In the genomic region with DNA sequence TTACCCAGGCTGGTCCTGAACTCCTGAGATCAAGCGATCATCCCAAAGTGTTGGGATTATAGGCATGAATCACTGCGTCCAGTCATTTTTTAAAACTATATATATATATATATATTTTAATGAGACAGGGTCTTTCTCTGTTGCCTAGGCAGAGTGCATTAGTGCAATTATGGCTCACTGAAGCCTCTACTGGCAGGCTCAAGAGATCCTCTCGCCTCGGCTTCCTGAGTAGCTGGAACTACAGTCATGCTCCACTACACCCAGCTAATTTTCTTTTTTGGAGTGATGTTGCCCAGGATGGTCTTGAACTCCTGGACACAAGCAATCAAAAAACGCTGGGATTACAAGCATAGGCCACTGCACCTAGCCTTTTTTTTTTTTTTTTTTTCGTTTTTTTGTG, we compare ENCODE assay signal across 1 cellular context.
TF ChIP-seq lines count a peak whose summit lies in the region.

No MANE protein-coding gene starts in this region.

TF ChIP-seq in HepG2, 621 proteins besides CTCF, POLR2A, EP300 and RAD21:
- TF ChIP-seq, protein P1, sequence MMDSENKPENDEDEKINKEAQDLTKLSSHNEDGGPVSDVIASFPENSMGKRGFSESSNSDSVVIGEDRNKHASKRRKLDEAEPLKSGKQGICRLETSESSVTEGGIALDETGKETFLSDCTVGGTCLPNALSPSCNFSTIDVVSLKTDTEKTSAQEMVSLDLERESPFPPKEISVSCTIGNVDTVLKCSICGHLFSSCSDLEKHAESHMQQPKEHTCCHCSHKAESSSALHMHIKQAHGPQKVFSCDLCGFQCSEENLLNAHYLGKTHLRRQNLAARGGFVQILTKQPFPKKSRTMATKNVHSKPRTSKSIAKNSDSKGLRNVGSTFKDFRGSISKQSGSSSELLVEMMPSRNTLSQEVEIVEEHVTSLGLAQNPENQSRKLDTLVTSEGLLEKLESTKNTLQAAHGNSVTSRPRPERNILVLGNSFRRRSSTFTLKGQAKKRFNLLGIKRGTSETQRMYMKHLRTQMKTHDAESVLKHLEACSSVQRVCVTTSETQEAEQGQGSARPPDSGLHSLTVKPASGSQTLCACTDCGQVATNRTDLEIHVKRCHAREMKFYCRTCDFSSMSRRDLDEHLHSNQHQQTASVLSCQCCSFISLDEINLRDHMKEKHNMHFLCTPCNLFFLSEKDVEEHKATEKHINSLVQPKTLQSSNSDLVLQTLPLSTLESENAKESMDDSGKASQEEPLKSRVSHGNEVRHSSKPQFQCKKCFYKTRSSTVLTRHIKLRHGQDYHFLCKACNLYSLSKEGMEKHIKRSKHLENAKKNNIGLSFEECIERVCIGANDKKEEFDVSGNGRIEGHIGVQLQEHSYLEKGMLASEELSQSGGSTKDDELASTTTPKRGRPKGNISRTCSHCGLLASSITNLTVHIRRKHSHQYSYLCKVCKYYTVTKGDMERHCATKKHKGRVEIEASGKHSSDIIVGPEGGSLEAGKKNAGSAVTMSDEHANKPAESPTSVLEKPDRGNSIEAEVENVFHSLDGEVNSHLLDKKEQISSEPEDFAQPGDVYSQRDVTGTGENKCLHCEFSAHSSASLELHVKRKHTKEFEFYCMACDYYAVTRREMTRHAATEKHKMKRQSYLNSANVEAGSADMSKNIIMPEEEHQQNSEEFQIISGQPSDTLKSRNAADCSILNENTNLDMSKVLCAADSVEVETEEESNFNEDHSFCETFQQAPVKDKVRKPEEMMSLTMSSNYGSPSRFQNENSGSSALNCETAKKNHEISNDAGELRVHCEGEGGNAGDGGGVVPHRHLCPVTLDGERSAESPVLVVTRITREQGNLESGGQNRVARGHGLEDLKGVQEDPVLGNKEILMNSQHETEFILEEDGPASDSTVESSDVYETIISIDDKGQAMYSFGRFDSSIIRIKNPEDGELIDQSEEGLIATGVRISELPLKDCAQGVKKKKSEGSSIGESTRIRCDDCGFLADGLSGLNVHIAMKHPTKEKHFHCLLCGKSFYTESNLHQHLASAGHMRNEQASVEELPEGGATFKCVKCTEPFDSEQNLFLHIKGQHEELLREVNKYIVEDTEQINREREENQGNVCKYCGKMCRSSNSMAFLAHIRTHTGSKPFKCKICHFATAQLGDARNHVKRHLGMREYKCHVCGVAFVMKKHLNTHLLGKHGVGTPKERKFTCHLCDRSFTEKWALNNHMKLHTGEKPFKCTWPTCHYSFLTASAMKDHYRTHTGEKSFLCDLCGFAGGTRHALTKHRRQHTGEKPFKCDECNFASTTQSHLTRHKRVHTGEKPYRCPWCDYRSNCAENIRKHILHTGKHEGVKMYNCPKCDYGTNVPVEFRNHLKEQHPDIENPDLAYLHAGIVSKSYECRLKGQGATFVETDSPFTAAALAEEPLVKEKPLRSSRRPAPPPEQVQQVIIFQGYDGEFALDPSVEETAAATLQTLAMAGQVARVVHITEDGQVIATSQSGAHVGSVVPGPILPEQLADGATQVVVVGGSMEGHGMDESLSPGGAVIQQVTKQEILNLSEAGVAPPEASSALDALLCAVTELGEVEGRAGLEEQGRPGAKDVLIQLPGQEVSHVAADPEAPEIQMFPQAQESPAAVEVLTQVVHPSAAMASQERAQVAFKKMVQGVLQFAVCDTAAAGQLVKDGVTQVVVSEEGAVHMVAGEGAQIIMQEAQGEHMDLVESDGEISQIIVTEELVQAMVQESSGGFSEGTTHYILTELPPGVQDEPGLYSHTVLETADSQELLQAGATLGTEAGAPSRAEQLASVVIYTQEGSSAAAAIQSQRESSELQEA (CRISPR knock-in tag; IDR thresholded peaks at IDR 0.05; ENCODE audit: not compliant biosample characterization) = no peak
- peak; percentile 39; the same call in 1 of the 2 replicates for TF ChIP-seq STAG1 (CRISPR knock-in tag; IDR thresholded peaks at IDR 0.05)
- TF ChIP-seq, protein P2, sequence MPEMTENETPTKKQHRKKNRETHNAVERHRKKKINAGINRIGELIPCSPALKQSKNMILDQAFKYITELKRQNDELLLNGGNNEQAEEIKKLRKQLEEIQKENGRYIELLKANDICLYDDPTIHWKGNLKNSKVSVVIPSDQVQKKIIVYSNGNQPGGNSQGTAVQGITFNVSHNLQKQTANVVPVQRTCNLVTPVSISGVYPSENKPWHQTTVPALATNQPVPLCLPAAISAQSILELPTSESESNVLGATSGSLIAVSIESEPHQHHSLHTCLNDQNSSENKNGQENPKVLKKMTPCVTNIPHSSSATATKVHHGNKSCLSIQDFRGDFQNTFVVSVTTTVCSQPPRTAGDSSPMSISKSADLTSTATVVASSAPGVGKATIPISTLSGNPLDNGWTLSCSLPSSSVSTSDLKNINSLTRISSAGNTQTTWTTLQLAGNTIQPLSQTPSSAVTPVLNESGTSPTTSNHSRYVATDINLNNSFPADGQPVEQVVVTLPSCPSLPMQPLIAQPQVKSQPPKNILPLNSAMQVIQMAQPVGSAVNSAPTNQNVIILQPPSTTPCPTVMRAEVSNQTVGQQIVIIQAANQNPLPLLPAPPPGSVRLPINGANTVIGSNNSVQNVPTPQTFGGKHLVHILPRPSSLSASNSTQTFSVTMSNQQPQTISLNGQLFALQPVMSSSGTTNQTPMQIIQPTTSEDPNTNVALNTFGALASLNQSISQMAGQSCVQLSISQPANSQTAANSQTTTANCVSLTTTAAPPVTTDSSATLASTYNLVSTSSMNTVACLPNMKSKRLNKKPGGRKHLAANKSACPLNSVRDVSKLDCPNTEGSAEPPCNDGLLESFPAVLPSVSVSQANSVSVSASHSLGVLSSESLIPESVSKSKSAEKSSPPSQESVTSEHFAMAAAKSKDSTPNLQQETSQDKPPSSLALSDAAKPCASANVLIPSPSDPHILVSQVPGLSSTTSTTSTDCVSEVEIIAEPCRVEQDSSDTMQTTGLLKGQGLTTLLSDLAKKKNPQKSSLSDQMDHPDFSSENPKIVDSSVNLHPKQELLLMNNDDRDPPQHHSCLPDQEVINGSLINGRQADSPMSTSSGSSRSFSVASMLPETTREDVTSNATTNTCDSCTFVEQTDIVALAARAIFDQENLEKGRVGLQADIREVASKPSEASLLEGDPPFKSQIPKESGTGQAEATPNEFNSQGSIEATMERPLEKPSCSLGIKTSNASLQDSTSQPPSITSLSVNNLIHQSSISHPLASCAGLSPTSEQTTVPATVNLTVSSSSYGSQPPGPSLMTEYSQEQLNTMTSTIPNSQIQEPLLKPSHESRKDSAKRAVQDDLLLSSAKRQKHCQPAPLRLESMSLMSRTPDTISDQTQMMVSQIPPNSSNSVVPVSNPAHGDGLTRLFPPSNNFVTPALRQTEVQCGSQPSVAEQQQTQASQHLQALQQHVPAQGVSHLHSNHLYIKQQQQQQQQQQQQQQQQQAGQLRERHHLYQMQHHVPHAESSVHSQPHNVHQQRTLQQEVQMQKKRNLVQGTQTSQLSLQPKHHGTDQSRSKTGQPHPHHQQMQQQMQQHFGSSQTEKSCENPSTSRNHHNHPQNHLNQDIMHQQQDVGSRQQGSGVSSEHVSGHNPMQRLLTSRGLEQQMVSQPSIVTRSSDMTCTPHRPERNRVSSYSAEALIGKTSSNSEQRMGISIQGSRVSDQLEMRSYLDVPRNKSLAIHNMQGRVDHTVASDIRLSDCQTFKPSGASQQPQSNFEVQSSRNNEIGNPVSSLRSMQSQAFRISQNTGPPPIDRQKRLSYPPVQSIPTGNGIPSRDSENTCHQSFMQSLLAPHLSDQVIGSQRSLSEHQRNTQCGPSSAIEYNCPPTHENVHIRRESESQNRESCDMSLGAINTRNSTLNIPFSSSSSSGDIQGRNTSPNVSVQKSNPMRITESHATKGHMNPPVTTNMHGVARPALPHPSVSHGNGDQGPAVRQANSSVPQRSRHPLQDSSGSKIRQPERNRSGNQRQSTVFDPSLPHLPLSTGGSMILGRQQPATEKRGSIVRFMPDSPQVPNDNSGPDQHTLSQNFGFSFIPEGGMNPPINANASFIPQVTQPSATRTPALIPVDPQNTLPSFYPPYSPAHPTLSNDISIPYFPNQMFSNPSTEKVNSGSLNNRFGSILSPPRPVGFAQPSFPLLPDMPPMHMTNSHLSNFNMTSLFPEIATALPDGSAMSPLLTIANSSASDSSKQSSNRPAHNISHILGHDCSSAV (CRISPR knock-in tag; IDR thresholded peaks at IDR 0.05; ENCODE audit: borderline replicate concordance) = no peak
